In the genomic region with DNA sequence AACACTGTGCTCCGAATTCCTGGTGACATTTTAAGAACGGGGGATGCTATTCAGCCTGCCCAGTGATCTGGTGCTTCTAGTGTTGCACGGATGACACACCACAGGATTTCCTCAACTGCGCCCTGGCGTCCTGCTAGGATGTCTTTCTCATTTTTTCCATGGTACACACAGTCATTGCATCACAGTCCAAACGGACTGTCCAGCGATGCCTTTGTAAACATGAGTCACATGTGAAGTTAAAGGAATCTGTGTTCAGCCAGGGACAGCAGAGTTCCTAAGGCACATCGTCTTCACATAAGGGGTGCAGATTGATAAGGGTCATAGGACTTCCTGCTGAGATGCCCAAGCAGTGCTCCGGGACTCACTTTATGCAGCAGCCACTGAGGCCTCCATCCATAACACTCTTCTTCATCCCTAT, we compare ENCODE assay signal across 1 cellular context.
A peak's percentile ranks its signal among the peaks of the same experiment; 100 is the strongest.
TF ChIP-seq lines count a peak whose summit lies in the region.

No MANE protein-coding gene starts in this region.

TF ChIP-seq in HepG2, 621 proteins besides CTCF, POLR2A, EP300 and RAD21 (continued from another document and continues in another):
- TF ChIP-seq, protein P1, sequence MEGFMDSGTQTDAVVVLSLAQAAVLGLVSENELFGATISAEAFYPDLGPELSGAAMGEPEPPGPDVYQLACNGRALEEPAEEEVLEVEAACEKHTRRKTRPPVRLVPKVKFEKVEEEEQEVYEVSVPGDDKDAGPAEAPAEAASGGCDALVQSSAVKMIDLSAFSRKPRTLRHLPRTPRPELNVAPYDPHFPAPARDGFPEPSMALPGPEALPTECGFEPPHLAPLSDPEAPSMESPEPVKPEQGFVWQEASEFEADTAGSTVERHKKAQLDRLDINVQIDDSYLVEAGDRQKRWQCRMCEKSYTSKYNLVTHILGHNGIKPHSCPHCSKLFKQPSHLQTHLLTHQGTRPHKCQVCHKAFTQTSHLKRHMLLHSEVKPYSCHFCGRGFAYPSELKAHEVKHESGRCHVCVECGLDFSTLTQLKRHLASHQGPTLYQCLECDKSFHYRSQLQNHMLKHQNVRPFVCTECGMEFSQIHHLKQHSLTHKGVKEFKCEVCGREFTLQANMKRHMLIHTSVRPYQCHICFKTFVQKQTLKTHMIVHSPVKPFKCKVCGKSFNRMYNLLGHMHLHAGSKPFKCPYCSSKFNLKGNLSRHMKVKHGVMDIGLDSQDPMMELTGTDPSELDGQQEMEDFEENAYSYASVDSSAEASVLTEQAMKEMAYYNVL (CRISPR knock-in tag; IDR thresholded peaks at IDR 0.05; ENCODE audit: borderline replicate concordance) = peak; percentile 82; the same call in 1 of the 2 replicates
- no peak for TF ChIP-seq FOXM1 (CRISPR knock-in tag; IDR thresholded peaks at IDR 0.05)
- TF ChIP-seq ZIK1 (CRISPR knock-in tag; IDR thresholded peaks at IDR 0.05; ENCODE audit: borderline replicate concordance, low read depth) = no peak
- TF ChIP-seq, protein P2, sequence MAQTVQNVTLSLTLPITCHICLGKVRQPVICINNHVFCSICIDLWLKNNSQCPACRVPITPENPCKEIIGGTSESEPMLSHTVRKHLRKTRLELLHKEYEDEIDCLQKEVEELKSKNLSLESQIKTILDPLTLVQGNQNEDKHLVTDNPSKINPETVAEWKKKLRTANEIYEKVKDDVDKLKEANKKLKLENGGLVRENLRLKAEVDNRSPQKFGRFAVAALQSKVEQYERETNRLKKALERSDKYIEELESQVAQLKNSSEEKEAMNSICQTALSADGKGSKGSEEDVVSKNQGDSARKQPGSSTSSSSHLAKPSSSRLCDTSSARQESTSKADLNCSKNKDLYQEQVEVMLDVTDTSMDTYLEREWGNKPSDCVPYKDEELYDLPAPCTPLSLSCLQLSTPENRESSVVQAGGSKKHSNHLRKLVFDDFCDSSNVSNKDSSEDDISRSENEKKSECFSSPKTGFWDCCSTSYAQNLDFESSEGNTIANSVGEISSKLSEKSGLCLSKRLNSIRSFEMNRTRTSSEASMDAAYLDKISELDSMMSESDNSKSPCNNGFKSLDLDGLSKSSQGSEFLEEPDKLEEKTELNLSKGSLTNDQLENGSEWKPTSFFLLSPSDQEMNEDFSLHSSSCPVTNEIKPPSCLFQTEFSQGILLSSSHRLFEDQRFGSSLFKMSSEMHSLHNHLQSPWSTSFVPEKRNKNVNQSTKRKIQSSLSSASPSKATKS (CRISPR knock-in tag; IDR thresholded peaks at IDR 0.05) = no peak
- no peak for TF ChIP-seq ZNF749 (CRISPR knock-in tag; IDR thresholded peaks at IDR 0.05; ENCODE audit: borderline replicate concordance)
- TF ChIP-seq, protein P3, sequence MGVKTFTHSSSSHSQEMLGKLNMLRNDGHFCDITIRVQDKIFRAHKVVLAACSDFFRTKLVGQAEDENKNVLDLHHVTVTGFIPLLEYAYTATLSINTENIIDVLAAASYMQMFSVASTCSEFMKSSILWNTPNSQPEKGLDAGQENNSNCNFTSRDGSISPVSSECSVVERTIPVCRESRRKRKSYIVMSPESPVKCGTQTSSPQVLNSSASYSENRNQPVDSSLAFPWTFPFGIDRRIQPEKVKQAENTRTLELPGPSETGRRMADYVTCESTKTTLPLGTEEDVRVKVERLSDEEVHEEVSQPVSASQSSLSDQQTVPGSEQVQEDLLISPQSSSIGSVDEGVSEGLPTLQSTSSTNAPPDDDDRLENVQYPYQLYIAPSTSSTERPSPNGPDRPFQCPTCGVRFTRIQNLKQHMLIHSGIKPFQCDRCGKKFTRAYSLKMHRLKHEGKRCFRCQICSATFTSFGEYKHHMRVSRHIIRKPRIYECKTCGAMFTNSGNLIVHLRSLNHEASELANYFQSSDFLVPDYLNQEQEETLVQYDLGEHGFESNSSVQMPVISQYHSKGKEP (CRISPR knock-in tag; IDR thresholded peaks at IDR 0.05) = no peak
- TF ChIP-seq, protein P4, sequence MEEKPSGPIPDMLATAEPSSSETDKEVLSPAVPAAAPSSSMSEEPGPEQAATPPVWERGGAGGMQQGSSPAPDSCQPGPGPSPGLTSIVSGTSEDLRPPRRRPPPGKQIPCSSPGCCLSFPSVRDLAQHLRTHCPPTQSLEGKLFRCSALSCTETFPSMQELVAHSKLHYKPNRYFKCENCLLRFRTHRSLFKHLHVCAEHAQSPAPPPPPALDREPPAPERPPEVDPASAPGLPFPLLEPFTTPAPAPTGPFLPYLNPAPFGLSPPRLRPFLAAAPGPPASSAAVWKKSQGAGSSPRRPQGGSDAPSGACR (CRISPR knock-in tag; IDR thresholded peaks at IDR 0.05) = no peak
- peak; percentile 79; the same call in 1 of the 2 replicates for TF ChIP-seq ETV5 (CRISPR knock-in tag; IDR thresholded peaks at IDR 0.05; ENCODE audit: borderline replicate concordance)
- no peak for TF ChIP-seq DR1 (CRISPR knock-in tag; IDR thresholded peaks at IDR 0.05)
- no peak for TF ChIP-seq ZNF720 (CRISPR knock-in tag; IDR thresholded peaks at IDR 0.05)
- no peak for TF ChIP-seq SP1 (IDR thresholded peaks at IDR 0.05)
- peak; percentile 28; the same call in 1 of the 2 replicates for TF ChIP-seq SP1 (CRISPR knock-in tag; IDR thresholded peaks at IDR 0.05)
- no peak for TF ChIP-seq POLR2AphosphoS2 (IDR thresholded peaks at IDR 0.05; ENCODE audit: low read depth, low read length)
- TF ChIP-seq, protein P5, sequence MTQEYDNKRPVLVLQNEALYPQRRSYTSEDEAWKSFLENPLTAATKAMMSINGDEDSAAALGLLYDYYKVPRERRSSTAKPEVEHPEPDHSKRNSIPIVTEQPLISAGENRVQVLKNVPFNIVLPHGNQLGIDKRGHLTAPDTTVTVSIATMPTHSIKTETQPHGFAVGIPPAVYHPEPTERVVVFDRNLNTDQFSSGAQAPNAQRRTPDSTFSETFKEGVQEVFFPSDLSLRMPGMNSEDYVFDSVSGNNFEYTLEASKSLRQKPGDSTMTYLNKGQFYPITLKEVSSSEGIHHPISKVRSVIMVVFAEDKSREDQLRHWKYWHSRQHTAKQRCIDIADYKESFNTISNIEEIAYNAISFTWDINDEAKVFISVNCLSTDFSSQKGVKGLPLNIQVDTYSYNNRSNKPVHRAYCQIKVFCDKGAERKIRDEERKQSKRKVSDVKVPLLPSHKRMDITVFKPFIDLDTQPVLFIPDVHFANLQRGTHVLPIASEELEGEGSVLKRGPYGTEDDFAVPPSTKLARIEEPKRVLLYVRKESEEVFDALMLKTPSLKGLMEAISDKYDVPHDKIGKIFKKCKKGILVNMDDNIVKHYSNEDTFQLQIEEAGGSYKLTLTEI (CRISPR knock-in tag; conservative IDR thresholded peaks at IDR 0.05) = no peak
- TF ChIP-seq ZNF10 (CRISPR knock-in tag; IDR thresholded peaks at IDR 0.05; ENCODE audit: borderline replicate concordance, low read depth) = no peak
- no peak for TF ChIP-seq ATAD3A (CRISPR knock-in tag; IDR thresholded peaks at IDR 0.05)
- TF ChIP-seq ZNF546 (CRISPR knock-in tag; conservative IDR thresholded peaks at IDR 0.05) = no peak
- TF ChIP-seq NCOR1 (IDR thresholded peaks at IDR 0.05; ENCODE audit: borderline replicate concordance, low read length) = peak; percentile 40; the same call in 1 of the 2 replicates
- TF ChIP-seq, protein P6, sequence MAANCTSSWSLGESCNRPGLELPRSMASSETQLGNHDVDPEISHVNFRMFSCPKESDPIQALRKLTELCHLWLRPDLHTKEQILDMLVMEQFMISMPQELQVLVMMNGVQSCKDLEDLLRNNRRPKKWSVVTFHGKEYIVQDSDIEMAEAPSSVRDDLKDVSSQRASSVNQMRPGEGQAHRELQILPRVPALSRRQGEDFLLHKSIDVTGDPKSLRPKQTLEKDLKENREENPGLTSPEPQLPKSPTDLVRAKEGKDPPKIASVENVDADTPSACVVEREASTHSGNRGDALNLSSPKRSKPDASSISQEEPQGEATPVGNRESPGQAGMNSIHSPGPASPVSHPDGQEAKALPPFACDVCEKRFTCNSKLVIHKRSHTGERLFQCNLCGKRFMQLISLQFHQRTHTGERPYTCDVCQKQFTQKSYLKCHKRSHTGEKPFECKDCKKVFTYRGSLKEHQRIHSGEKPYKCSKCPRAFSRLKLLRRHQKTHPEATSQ (CRISPR knock-in tag; IDR thresholded peaks at IDR 0.05; ENCODE audit: borderline replicate concordance) = no peak
- TF ChIP-seq ZSCAN31 (CRISPR knock-in tag; IDR thresholded peaks at IDR 0.05; ENCODE audit: low read depth) = no peak
- TF ChIP-seq, protein P7, sequence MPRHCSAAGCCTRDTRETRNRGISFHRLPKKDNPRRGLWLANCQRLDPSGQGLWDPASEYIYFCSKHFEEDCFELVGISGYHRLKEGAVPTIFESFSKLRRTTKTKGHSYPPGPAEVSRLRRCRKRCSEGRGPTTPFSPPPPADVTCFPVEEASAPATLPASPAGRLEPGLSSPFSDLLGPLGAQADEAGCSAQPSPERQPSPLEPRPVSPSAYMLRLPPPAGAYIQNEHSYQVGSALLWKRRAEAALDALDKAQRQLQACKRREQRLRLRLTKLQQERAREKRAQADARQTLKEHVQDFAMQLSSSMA (CRISPR knock-in tag; IDR thresholded peaks at IDR 0.05) = no peak
- TF ChIP-seq ZNF205 (CRISPR knock-in tag; IDR thresholded peaks at IDR 0.05) = peak; percentile 67; the same call in 1 of the 2 replicates
- no peak for TF ChIP-seq ZNF567 (CRISPR knock-in tag; IDR thresholded peaks at IDR 0.05; ENCODE audit: borderline replicate concordance)
- TF ChIP-seq ZNF124 (CRISPR knock-in tag; IDR thresholded peaks at IDR 0.05) = 0 out of 2 replicates have a peak, but pooled peaks have one; percentile 37
- TF ChIP-seq SKI (IDR thresholded peaks at IDR 0.05; ENCODE audit: partially characterized antibody) = peak; percentile 61
- no peak for TF ChIP-seq BRD4 (CRISPR knock-in tag; IDR thresholded peaks at IDR 0.05)
- TF ChIP-seq, protein P8, sequence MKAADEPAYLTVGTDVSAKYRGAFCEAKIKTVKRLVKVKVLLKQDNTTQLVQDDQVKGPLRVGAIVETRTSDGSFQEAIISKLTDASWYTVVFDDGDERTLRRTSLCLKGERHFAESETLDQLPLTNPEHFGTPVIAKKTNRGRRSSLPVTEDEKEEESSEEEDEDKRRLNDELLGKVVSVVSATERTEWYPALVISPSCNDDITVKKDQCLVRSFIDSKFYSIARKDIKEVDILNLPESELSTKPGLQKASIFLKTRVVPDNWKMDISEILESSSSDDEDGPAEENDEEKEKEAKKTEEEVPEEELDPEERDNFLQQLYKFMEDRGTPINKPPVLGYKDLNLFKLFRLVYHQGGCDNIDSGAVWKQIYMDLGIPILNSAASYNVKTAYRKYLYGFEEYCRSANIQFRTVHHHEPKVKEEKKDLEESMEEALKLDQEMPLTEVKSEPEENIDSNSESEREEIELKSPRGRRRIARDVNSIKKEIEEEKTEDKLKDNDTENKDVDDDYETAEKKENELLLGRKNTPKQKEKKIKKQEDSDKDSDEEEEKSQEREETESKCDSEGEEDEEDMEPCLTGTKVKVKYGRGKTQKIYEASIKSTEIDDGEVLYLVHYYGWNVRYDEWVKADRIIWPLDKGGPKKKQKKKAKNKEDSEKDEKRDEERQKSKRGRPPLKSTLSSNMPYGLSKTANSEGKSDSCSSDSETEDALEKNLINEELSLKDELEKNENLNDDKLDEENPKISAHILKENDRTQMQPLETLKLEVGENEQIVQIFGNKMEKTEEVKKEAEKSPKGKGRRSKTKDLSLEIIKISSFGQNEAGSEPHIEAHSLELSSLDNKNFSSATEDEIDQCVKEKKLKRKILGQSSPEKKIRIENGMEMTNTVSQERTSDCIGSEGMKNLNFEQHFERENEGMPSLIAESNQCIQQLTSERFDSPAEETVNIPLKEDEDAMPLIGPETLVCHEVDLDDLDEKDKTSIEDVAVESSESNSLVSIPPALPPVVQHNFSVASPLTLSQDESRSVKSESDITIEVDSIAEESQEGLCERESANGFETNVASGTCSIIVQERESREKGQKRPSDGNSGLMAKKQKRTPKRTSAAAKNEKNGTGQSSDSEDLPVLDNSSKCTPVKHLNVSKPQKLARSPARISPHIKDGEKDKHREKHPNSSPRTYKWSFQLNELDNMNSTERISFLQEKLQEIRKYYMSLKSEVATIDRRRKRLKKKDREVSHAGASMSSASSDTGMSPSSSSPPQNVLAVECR (CRISPR knock-in tag; IDR thresholded peaks at IDR 0.05; ENCODE audit: borderline replicate concordance) = peak; percentile 66; the same call in 1 of the 2 replicates
- TF ChIP-seq, protein P9, sequence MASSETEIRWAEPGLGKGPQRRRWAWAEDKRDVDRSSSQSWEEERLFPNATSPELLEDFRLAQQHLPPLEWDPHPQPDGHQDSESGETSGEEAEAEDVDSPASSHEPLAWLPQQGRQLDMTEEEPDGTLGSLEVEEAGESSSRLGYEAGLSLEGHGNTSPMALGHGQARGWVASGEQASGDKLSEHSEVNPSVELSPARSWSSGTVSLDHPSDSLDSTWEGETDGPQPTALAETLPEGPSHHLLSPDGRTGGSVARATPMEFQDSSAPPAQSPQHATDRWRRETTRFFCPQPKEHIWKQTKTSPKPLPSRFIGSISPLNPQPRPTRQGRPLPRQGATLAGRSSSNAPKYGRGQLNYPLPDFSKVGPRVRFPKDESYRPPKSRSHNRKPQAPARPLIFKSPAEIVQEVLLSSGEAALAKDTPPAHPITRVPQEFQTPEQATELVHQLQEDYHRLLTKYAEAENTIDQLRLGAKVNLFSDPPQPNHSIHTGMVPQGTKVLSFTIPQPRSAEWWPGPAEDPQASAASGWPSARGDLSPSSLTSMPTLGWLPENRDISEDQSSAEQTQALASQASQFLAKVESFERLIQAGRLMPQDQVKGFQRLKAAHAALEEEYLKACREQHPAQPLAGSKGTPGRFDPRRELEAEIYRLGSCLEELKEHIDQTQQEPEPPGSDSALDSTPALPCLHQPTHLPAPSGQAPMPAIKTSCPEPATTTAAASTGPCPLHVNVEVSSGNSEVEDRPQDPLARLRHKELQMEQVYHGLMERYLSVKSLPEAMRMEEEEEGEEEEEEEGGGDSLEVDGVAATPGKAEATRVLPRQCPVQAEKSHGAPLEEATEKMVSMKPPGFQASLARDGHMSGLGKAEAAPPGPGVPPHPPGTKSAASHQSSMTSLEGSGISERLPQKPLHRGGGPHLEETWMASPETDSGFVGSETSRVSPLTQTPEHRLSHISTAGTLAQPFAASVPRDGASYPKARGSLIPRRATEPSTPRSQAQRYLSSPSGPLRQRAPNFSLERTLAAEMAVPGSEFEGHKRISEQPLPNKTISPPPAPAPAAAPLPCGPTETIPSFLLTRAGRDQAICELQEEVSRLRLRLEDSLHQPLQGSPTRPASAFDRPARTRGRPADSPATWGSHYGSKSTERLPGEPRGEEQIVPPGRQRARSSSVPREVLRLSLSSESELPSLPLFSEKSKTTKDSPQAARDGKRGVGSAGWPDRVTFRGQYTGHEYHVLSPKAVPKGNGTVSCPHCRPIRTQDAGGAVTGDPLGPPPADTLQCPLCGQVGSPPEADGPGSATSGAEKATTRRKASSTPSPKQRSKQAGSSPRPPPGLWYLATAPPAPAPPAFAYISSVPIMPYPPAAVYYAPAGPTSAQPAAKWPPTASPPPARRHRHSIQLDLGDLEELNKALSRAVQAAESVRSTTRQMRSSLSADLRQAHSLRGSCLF (CRISPR knock-in tag; IDR thresholded peaks at IDR 0.05; ENCODE audit: borderline replicate concordance) = no peak
- no peak for TF ChIP-seq ZNF550 (CRISPR knock-in tag; IDR thresholded peaks at IDR 0.05; ENCODE audit: borderline replicate concordance)
- TF ChIP-seq, protein P10, sequence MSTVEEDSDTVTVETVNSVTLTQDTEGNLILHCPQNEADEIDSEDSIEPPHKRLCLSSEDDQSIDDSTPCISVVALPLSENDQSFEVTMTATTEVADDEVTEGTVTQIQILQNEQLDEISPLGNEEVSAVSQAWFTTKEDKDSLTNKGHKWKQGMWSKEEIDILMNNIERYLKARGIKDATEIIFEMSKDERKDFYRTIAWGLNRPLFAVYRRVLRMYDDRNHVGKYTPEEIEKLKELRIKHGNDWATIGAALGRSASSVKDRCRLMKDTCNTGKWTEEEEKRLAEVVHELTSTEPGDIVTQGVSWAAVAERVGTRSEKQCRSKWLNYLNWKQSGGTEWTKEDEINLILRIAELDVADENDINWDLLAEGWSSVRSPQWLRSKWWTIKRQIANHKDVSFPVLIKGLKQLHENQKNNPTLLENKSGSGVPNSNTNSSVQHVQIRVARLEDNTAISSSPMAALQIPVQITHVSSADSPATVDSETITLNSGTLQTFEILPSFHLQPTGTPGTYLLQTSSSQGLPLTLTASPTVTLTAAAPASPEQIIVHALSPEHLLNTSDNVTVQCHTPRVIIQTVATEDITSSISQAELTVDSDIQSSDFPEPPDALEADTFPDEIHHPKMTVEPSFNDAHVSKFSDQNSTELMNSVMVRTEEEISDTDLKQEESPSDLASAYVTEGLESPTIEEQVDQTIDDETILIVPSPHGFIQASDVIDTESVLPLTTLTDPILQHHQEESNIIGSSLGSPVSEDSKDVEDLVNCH (CRISPR knock-in tag; IDR thresholded peaks at IDR 0.05) = no peak
